In the genomic region with DNA sequence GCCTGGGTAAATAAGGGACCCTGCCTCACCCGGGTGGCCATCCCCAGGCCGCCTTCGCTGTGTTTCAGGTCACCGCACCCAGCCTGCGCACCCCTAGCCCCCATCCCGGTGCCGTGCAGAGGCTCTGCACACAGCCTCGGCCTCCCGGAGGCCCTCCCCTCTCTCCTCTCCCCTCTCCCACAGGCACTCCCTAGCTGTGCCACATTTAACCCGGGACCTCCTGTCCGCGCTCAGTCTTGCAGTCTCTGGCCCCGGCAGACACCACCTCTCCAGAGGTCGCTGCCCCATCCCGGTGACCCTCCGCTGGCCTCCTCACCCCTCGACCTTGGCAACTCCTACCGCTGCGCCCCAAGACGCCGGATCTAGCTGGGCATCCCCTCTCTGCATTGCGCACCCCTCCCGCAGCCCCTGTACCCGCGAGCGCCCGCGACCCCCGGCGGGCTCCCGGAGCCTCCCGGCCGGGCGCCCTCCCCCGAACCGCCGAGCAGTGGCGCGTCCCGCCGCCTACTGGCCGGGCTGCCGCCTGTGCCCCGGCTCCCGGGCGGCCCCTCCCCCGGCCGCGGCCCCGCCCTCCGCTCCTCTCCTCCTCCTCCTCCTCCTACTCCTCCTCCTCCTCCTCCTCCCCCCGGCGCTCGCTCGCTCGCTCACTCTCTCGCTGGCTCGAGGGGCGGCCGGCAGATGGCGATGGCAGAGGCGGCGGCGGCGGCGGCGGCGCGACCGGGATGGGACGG, we compare ENCODE assay signal across 1 cellular context.
A peak's percentile ranks its signal among the peaks of the same experiment; 100 is the strongest.
TF ChIP-seq lines count a peak whose summit lies in the region.

A gene (plus strand): TSS at position 647 of the 731 bp plus-strand sequence.

TF ChIP-seq in HEK293, 187 proteins besides CTCF, POLR2A, EP300 and RAD21 (continued from another document):
- TF ChIP-seq, protein P1, sequence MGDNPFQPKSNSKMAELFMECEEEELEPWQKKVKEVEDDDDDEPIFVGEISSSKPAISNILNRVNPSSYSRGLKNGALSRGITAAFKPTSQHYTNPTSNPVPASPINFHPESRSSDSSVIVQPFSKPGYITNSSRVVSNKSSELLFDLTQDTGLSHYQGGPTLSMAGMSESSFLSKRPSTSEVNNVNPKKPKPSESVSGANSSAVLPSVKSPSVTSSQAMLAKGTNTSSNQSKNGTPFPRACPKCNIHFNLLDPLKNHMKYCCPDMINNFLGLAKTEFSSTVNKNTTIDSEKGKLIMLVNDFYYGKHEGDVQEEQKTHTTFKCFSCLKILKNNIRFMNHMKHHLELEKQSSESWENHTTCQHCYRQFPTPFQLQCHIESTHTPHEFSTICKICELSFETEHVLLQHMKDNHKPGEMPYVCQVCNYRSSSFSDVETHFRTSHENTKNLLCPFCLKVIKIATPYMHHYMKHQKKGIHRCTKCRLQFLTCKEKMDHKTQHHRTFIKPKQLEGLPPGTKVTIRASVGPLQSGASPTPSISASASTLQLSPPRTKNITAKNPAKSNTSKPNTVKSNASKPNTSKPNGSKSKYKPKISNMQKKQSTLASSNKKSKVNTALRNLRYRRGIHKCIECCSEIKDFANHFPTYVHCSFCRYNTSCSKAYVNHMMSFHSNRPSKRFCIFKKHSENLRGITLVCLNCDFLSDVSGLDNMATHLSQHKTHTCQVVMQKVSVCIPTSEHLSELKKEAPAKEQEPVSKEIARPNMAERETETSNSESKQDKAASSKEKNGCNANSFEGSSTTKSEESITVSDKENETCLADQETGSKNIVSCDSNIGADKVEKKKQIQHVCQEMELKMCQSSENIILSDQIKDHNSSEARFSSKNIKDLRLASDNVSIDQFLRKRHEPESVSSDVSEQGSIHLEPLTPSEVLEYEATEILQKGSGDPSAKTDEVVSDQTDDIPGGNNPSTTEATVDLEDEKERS (tag by site-specific recombination; IDR thresholded peaks at IDR 0.05): no peak
- TF ChIP-seq ZNF423 (tag by site-specific recombination; IDR thresholded peaks at IDR 0.05) (0 out of 2 replicates have a peak, but pooled peaks have one; percentile 41), ZNF10 (tag by site-specific recombination; IDR thresholded peaks at IDR 0.05) (no peak), ZNF544 (tag by site-specific recombination; IDR thresholded peaks at IDR 0.05) (no peak), YY1 (tag by site-specific recombination; IDR thresholded peaks at IDR 0.05) (no peak), MYNN (tag by site-specific recombination; IDR thresholded peaks at IDR 0.05; ENCODE audit: borderline replicate concordance) (no peak), ZNF223 (tag by site-specific recombination; IDR thresholded peaks at IDR 0.05) (no peak), ZNF654 (tag by site-specific recombination; IDR thresholded peaks at IDR 0.05; ENCODE audit: low read depth) (no peak), ZNF596 (tag by site-specific recombination; IDR thresholded peaks at IDR 0.05) (peak; percentile 85; the same call in 1 of the 2 replicates), ZFP41 (tag by site-specific recombination; IDR thresholded peaks at IDR 0.05; ENCODE audit: borderline replicate concordance) (no peak), ZNF341 (tag by site-specific recombination; IDR thresholded peaks at IDR 0.05; ENCODE audit: low read depth) (peak; percentile 23; the same call in 1 of the 2 replicates), ZNF138 (tag by site-specific recombination; IDR thresholded peaks at IDR 0.05; ENCODE audit: borderline replicate concordance) (no peak), ZNF510 (tag by site-specific recombination; IDR thresholded peaks at IDR 0.05; ENCODE audit: insufficient replicate concordance) (no peak), ZNF623 (tag by site-specific recombination; IDR thresholded peaks at IDR 0.05) (no peak), ZSCAN30 (tag by site-specific recombination; IDR thresholded peaks at IDR 0.05) (peak; percentile 87), YY2 (tag by site-specific recombination; IDR thresholded peaks at IDR 0.05) (no peak), ZBTB1 (tag by site-specific recombination; IDR thresholded peaks at IDR 0.05) (no peak), ZNF777 (tag by site-specific recombination; IDR thresholded peaks at IDR 0.05; ENCODE audit: borderline replicate concordance) (peak; percentile 67; the same call in 1 of the 2 replicates), OSR2 (tag by site-specific recombination; IDR thresholded peaks at IDR 0.05) (peak; percentile 20; the same call in 1 of the 2 replicates), ZNF416 (tag by site-specific recombination; IDR thresholded peaks at IDR 0.05) (0 out of 2 replicates have a peak, but pooled peaks have one; percentile 16), ZNF2 (tag by site-specific recombination; IDR thresholded peaks at IDR 0.05) (peak; percentile 61; the same call in 1 of the 2 replicates)
- TF ChIP-seq, protein P2, sequence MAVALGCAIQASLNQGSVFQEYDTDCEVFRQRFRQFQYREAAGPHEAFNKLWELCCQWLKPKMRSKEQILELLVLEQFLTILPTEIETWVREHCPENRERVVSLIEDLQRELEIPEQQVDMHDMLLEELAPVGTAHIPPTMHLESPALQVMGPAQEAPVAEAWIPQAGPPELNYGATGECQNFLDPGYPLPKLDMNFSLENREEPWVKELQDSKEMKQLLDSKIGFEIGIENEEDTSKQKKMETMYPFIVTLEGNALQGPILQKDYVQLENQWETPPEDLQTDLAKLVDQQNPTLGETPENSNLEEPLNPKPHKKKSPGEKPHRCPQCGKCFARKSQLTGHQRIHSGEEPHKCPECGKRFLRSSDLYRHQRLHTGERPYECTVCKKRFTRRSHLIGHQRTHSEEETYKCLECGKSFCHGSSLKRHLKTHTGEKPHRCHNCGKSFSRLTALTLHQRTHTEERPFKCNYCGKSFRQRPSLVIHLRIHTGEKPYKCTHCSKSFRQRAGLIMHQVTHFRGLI (tag by site-specific recombination; IDR thresholded peaks at IDR 0.05): no peak
- TF ChIP-seq, protein P3, sequence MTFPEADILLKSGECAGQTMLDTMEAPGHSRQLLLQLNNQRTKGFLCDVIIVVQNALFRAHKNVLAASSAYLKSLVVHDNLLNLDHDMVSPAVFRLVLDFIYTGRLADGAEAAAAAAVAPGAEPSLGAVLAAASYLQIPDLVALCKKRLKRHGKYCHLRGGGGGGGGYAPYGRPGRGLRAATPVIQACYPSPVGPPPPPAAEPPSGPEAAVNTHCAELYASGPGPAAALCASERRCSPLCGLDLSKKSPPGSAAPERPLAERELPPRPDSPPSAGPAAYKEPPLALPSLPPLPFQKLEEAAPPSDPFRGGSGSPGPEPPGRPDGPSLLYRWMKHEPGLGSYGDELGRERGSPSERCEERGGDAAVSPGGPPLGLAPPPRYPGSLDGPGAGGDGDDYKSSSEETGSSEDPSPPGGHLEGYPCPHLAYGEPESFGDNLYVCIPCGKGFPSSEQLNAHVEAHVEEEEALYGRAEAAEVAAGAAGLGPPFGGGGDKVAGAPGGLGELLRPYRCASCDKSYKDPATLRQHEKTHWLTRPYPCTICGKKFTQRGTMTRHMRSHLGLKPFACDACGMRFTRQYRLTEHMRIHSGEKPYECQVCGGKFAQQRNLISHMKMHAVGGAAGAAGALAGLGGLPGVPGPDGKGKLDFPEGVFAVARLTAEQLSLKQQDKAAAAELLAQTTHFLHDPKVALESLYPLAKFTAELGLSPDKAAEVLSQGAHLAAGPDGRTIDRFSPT (tag by site-specific recombination; IDR thresholded peaks at IDR 0.05): no peak
- TF ChIP-seq, protein P4, sequence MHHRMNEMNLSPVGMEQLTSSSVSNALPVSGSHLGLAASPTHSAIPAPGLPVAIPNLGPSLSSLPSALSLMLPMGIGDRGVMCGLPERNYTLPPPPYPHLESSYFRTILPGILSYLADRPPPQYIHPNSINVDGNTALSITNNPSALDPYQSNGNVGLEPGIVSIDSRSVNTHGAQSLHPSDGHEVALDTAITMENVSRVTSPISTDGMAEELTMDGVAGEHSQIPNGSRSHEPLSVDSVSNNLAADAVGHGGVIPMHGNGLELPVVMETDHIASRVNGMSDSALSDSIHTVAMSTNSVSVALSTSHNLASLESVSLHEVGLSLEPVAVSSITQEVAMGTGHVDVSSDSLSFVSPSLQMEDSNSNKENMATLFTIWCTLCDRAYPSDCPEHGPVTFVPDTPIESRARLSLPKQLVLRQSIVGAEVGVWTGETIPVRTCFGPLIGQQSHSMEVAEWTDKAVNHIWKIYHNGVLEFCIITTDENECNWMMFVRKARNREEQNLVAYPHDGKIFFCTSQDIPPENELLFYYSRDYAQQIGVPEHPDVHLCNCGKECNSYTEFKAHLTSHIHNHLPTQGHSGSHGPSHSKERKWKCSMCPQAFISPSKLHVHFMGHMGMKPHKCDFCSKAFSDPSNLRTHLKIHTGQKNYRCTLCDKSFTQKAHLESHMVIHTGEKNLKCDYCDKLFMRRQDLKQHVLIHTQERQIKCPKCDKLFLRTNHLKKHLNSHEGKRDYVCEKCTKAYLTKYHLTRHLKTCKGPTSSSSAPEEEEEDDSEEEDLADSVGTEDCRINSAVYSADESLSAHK (tag by site-specific recombination; IDR thresholded peaks at IDR 0.05): no peak
- TF ChIP-seq, protein P5, sequence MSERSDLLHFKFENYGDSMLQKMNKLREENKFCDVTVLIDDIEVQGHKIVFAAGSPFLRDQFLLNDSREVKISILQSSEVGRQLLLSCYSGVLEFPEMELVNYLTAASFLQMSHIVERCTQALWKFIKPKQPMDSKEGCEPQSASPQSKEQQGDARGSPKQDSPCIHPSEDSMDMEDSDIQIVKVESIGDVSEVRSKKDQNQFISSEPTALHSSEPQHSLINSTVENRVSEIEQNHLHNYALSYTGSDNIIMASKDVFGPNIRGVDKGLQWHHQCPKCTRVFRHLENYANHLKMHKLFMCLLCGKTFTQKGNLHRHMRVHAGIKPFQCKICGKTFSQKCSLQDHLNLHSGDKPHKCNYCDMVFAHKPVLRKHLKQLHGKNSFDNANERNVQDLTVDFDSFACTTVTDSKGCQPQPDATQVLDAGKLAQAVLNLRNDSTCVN (tag by site-specific recombination; optimal IDR thresholded peaks at IDR 0.05): peak; percentile 78
- TF ChIP-seq, protein P6, sequence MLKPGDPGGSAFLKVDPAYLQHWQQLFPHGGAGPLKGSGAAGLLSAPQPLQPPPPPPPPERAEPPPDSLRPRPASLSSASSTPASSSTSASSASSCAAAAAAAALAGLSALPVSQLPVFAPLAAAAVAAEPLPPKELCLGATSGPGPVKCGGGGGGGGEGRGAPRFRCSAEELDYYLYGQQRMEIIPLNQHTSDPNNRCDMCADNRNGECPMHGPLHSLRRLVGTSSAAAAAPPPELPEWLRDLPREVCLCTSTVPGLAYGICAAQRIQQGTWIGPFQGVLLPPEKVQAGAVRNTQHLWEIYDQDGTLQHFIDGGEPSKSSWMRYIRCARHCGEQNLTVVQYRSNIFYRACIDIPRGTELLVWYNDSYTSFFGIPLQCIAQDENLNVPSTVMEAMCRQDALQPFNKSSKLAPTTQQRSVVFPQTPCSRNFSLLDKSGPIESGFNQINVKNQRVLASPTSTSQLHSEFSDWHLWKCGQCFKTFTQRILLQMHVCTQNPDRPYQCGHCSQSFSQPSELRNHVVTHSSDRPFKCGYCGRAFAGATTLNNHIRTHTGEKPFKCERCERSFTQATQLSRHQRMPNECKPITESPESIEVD (tag by site-specific recombination; IDR thresholded peaks at IDR 0.05): no peak
TF ChIP-seq in HEK293: peak in this region for 42.
